In genomic region chr2:148642891-148643416, GRCh38 we compare ENCODE assay signal across 10 cellular contexts. TPM values are rescaled to one million over a fixed set of nuclear protein-coding genes. Genes with fewer than 3 reads are reported as not detected.
DNase-seq lines count a peak whose midpoint lies in the region; TF ChIP-seq lines count a peak whose summit lies in the region.
"Had no signal": no experiment of that assay in that cellular context is flagged by ENCODE, and none has a peak within 500 bp of the region (broad histone marks: within the 10 kb centered on the region; RNA-seq: fewer than 3 reads in every experiment).

No MANE protein-coding gene starts in this region.

- H3K36me3 ChIP-seq in stomach (no peaks in the 10 kb centered on the region), mesendoderm (ENCODE audit: control insufficient read depth, insufficient read depth, low read length) (no peaks in the 10 kb centered on the region)

- H4K5ac ChIP-seq in mesendoderm (ENCODE audit: low read length), result no peak overlapping the region

- no peak overlapping the region for H2BK15ac ChIP-seq in mesendoderm (replicated peaks; ENCODE audit: low read depth)

- no peaks in the 10 kb centered on the region for H3K9me3 Mint-ChIP-seq in neural crest cell

- H2AK5ac ChIP-seq in mesendoderm (ENCODE audit: low read length), result no peak overlapping the region

- no peak overlapping the region for H3K9ac ChIP-seq in mesendoderm (ENCODE audit: low read length)
- H3K9ac ChIP-seq: parathyroid adenoma had no signal

- H3K4ac ChIP-seq in mesendoderm (ENCODE audit: low read depth, low read length), result no peak overlapping the region

- no peak for TF ChIP-seq EP300 in stomach (IDR thresholded peaks at IDR 0.05)

- H3K56ac ChIP-seq in mesendoderm (ENCODE audit: low read length), result no peak overlapping the region

- H3K23ac ChIP-seq in mesendoderm (ENCODE audit: low read length), result no peak overlapping the region

- intact Hi-C loops in stomach (cut with DNase I; ENCODE audit: low total_unique reads), result no loop called here

- peaks cover 22% of the 10 kb centered on the region for H3K79me2 ChIP-seq in mesendoderm (ENCODE audit: control insufficient read depth, insufficient read depth, low read length)

- TF ChIP-seq CTCF in neural crest cell (conservative IDR thresholded peaks at IDR 0.05) (no peak), stomach (IDR thresholded peaks at IDR 0.05) (no peak)

- H3K27ac Mint-ChIP-seq in neural crest cell (ENCODE audit: unreplicated experiment), result no peak overlapping the region

- no peak overlapping the region for H2BK120ac ChIP-seq in mesendoderm (ENCODE audit: low read depth, low read length)

- TF ChIP-seq POLR2A in stomach (IDR thresholded peaks at IDR 0.05), result no peak

- peaks cover 26% of the 10 kb centered on the region for H3K27me3 Mint-ChIP-seq in neural crest cell (ENCODE audit: low read depth)

- H3K27me3 ChIP-seq in stomach (no peaks in the 10 kb centered on the region), mesendoderm (ENCODE audit: insufficient read depth, low read length, poor library complexity) (no peaks in the 10 kb centered on the region)

- no peak overlapping the region for H3K4me3 ChIP-seq in stomach
- no peak overlapping the region for H3K4me3 ChIP-seq in mesendoderm (ENCODE audit: low read length)

- peak overlapping the region; percentile 92 for H3K4me3 Mint-ChIP-seq in neural crest cell

- no peak overlapping the region for H4K8ac ChIP-seq in mesendoderm (ENCODE audit: low read depth, low read length)

- H3K27ac ChIP-seq in stomach, result peak overlapping the region in 2 of 5 donors; percentile 99 to 100
- H3K27ac ChIP-seq in mesendoderm (ENCODE audit: low read depth, low read length), result no peak overlapping the region
- H3K27ac ChIP-seq: parathyroid adenoma had no signal

- H3K79me1 ChIP-seq in mesendoderm (ENCODE audit: low read length), result peaks cover 2% of the 10 kb centered on the region

- H3K18ac ChIP-seq in mesendoderm (ENCODE audit: low read length), result no peak overlapping the region

- peak; percentile 34 for DNase-seq in GDM1 (lab: John Stamatoyannopoulos, UW)
- DNase-seq in NCI-H446 treated with DMSO at 0.1 percent for 48 hours (lab: John Stamatoyannopoulos, UW), result peak; percentile 14
- DNase-seq in brain pericyte (ENCODE audit: low read depth, low spot score), result peak; percentile 39
- no peak for DNase-seq in neural crest cell (ENCODE audit: low read depth, low spot score)
- no peak for DNase-seq in stomach
- no peak for DNase-seq in mesendoderm
- no peak for DNase-seq in occipital lobe (lab: John Stamatoyannopoulos, UW)
- no peak for DNase-seq in NCI-H1092 (lab: John Stamatoyannopoulos, UW)
- DNase-seq: trophoblast cell had no signal

- H3K4me2 ChIP-seq in mesendoderm (ENCODE audit: low read length), result no peak overlapping the region

- no peak overlapping the region for H2BK5ac ChIP-seq in mesendoderm (ENCODE audit: low read length)

- peaks cover 3 to 37% (median 31%) of the 10 kb centered on the region in 4 donors for H3K4me1 ChIP-seq in stomach
- H3K4me1 ChIP-seq in mesendoderm (ENCODE audit: control insufficient read depth, low read depth, low read length), result no peaks in the 10 kb centered on the region

- no peaks in the 10 kb centered on the region for H3K9me3 ChIP-seq in stomach

- WGBS in stomach, 5 donors, result 53 to 74% (median 60%) methylated on average over 3 of the region's 3 CpGs
- WGBS in mesendoderm (ENCODE audit: extremely low coverage, insufficient coverage, low lambda C conversion rate), result 100% methylated on average over 1 of the region's 3 CpGs

- no peaks in the 10 kb centered on the region for H3K36me3 Mint-ChIP-seq in neural crest cell (ENCODE audit: low read depth)

- peaks cover 21% of the 10 kb centered on the region for H3K4me1 Mint-ChIP-seq in neural crest cell

RNA-seq across cellular contexts. Expression of gene EPC2, which starts 1.6 kb away (rescaled TPM):
- 31.6 and 35.3 TPM in 2 replicates for total RNA-seq in neural crest cell
- total RNA-seq in stomach, result 10 to 100 TPM in 4 of 5 donors, under 1 TPM in 1; 0.87 to 42.2 (median 32.1) TPM
- 10 to 100 TPM in 1 of 3 donors, 1 to 10 TPM in 2; 4.5 to 11.3 (median 6.7) TPM for polyA plus RNA-seq in stomach
- polyA plus RNA-seq in mesendoderm (2013, experiment 1 of 2), result 22.2 TPM
- polyA plus RNA-seq in mesendoderm (2013, experiment 2 of 2), result 22.5 TPM
- total RNA-seq in occipital lobe, result 103 TPM

Comparison
In these comparisons a context has a peak if more than half of its experiments do, and no peak if none do; other contexts are left out.
1. DNase-seq: peak in GDM1 (single experiment), NCI-H446 treated with DMSO at 0.1 percent for 48 hours (single experiment) and brain pericyte (single experiment); none in neural crest cell (single experiment), stomach (single experiment), mesendoderm (single experiment), occipital lobe (single experiment) and NCI-H1092 (single experiment).